In the genomic region with DNA sequence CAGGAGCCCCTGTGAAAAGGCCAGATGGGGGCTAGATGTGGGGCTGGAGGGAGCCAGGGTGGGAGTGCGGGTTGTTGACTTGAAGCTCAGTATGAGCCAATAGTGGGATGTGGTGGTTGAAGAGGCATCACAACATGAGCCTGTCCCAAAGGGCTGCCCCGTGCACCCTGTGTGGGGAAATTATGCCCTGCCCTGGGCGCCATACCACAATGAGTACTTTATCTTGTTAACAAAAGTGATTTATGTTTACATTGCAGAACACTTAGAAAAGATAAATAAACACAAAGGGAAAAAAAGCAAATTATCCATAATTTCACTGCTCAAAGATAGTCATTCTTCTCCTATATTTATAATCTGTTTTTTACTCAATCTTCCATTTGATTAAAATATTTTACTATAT, we compare ENCODE assay signal across 27 cellular contexts.
"Had no signal": no experiment of that assay in that cellular context is flagged by ENCODE, and none has a peak within 500 bp of the region (broad histone marks: within the 10 kb centered on the region; RNA-seq: fewer than 3 reads in every experiment).

No MANE protein-coding gene starts in this region.

- H3K27ac ChIP-seq: epithelial cell of prostate, left lung, right lobe of liver, tibial artery, WERI-Rb-1 had no signal

- H3K4me1 ChIP-seq: left lung, right lobe of liver had no signal

- H3K36me3 ChIP-seq: breast epithelium, left lung, right lobe of liver, tibial artery had no signal

- ATAC-seq: left lung; natural killer cell treated with Interleukin-12 subunit alpha and Interleukin-12 subunit beta and Interleukin-15 and Interleukin-18, amount 100 ng/mL, for 72 hours; stimulated activated memory B cell treated with anti-CD40 and anti-IgM and Interleukin-4, amounts not matched to agents 10 μg/mL and 1 μg/mL and 100 μg/mL, for 72 hours; stimulated activated naive CD8-positive, alpha-beta T cell treated with anti-CD3 and anti-CD28 coated beads, Interleukin-15, amount 100 ng/mL, for 72 hours had no signal

- DNase-seq: activated CD4-positive, alpha-beta memory T cell treated with anti-CD3 and anti-CD28 coated beads, Interleukin-2, amount 10 ng/mL, durations not matched to agents 7 days and 5 days; activated CD4-positive, alpha-beta T cell treated with anti-CD3 and anti-CD28 coated beads for 1 hour; activated CD4-positive, alpha-beta T cell treated with anti-CD3 and anti-CD28 coated beads, Interleukin-2, amount 10 ng/mL, durations not matched to agents 7 days and 5 days; activated CD8-positive, alpha-beta memory T cell treated with anti-CD3 and anti-CD28 coated beads, Interleukin-2, amount 50 U/mL, for 48 hours; activated gamma-delta T cell; activated naive CD4-positive, alpha-beta T cell treated with anti-CD3 and anti-CD28 coated beads, Interleukin-2, amount 10 ng/mL, durations not matched to agents 7 days and 5 days; activated T-cell treated with anti-CD3 and anti-CD28 coated beads, Interleukin-2, amount 50 U/mL, for 24 hours; amniotic stem cell; dermis blood vessel endothelial cell; effector CD8-positive, alpha-beta T cell; kidney glomerular epithelial cell; left lung; mesendoderm; right lobe of liver; small intestine; stimulated activated CD4-positive, alpha-beta T cell treated with anti-CD3 and anti-CD28 coated beads, Interleukin-4, amount 100 ng/mL, for 4 hours; stimulated activated CD8-positive, alpha-beta memory T cell treated with anti-CD3 and anti-CD28 coated beads, Interleukin-4, amount 100 ng/mL, for 48 hours; stimulated activated naive CD8-positive, alpha-beta T cell treated with anti-CD3 and anti-CD28 coated beads, Interleukin-15, amount 100 ng/mL, for 72 hours; SW 1271; T-helper 9 cell; tibial artery; WERI-Rb-1 had no signal

- H3K9me3 ChIP-seq: breast epithelium, left lung, right lobe of liver, tibial artery had no signal

- H3K27me3 ChIP-seq: breast epithelium, right lobe of liver, tibial artery had no signal

- H3K4me3 ChIP-seq: breast epithelium, left lung, lung, right lobe of liver, tibial artery had no signal
